In the genomic region with DNA sequence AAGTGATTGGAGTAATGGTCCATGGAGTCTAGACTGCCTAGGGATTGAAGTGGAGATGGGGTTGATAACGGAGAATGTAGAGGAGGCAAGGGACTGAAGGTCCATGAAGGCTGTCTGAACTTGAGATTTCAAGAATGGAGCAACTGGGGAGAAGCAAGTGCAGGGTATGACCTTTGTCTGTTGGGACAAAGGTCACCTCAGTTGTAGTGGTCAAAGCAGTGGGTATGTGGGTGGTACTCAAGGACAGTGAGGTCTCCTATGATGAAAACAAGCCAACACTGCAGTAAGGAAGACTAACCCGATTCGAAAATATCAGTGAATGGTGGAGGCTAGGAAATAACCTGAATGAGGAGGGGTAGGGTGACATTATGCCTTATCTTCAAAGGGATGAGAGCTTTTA, we compare ENCODE assay signal across 34 cellular contexts.
"Had no signal": no experiment of that assay in that cellular context is flagged by ENCODE, and none has a peak within 500 bp of the region (broad histone marks: within the 10 kb centered on the region; RNA-seq: fewer than 3 reads in every experiment).

No MANE protein-coding gene starts in this region.

- H3K27me3 ChIP-seq: adrenal gland, cardiac muscle cell had no signal

- H3K4me3 ChIP-seq: adrenal gland, cardiac muscle cell had no signal

- H3K27ac ChIP-seq: adrenal gland, cardiac muscle cell, VCaP had no signal

- H3K9me3 ChIP-seq: adrenal gland had no signal

- ATAC-seq: activated CD8-positive, alpha-beta T cell treated with anti-CD3 and anti-CD28 coated beads for 36 hours; activated naive CD4-positive, alpha-beta T cell treated with anti-CD3 and anti-CD28 coated beads, Interleukin-2, amount 50 U/mL, for 72 hours; activated T-cell treated with anti-CD3 and anti-CD28 coated beads, Interleukin-2, amount 50 U/mL, for 4 hours; activated T-cell treated with anti-CD3 and anti-CD28 coated beads, Interleukin-2, amount 50 U/mL, for 72 hours; activated T-helper 17 cell treated with anti-CD3 and anti-CD28 coated beads, Interleukin-2, amount 50 U/mL, for 72 hours had no signal

- DNase-seq: activated B cell treated with CpG ODN at 0.5 μM for 24 hours; activated CD4-positive, alpha-beta memory T cell treated with anti-CD3 and anti-CD28 coated beads for 36 hours; activated CD4-positive, alpha-beta T cell treated with anti-CD3 and anti-CD28 coated beads for 4 hours; activated CD4-positive, alpha-beta T cell treated with anti-CD3 and anti-CD28 coated beads, Interleukin-2, amount 10 ng/mL, durations not matched to agents 24 days and 14 days; activated CD4-positive, alpha-beta T cell treated with anti-CD3 and anti-CD28 coated beads, Interleukin-2, amount 50 U/mL, for 1 hour; activated CD4-positive, alpha-beta T cell treated with anti-CD3 and anti-CD28 coated beads, Interleukin-2, amount 50 U/mL, for 4 hours; activated CD4-positive, CD25-positive, alpha-beta regulatory T cell treated with anti-CD3 and anti-CD28 coated beads, Interleukin-2, amount 50 U/mL, for 72 hours; activated CD8-positive, alpha-beta memory T cell treated with anti-CD3 and anti-CD28 coated beads, Interleukin-2, amount 50 U/mL, for 4 hours; activated CD8-positive, alpha-beta T cell treated with anti-CD3 and anti-CD28 coated beads for 36 hours; activated effector memory CD4-positive, alpha-beta T cell treated with anti-CD3 and anti-CD28 coated beads, Interleukin-2, amount 50 U/mL, for 16 hours; activated gamma-delta T cell treated with Interleukin-2 at 50 U/mL for 16 hours; activated naive CD4-positive, alpha-beta T cell; activated naive CD4-positive, alpha-beta T cell treated with anti-CD3 and anti-CD28 coated beads for 36 hours; activated naive CD4-positive, alpha-beta T cell treated with anti-CD3 and anti-CD28 coated beads, Interleukin-2, amount 50 U/mL, for 16 hours; activated naive CD8-positive, alpha-beta T cell treated with anti-CD3 and anti-CD28 coated beads for 36 hours; activated T-cell treated with anti-CD3 and anti-CD28 coated beads for 4 hours; activated T-cell treated with anti-CD3 and anti-CD28 coated beads, Interleukin-2, amount 50 U/mL, for 1 hour; activated T-cell treated with anti-CD3 and anti-CD28 coated beads, Interleukin-2, amount 50 U/mL, for 4 hours; activated T-cell treated with anti-CD3 and anti-CD28 coated beads, Interleukin-2, amount 50 U/mL, for 72 hours; adrenal gland; amniotic stem cell; aorta; caudate nucleus; cerebellar nuclear complex; T-helper 1 cell; T-helper 2 cell; T-helper 9 cell had no signal

- FAIRE-seq: astrocyte, bronchial epithelial cell, TTC549 had no signal
